In genomic region chr12:6700646-6701051, GRCh38 we compare ENCODE assay signal across 8 cellular contexts. TPM values are rescaled to one million over a fixed set of nuclear protein-coding genes. Genes with fewer than 3 reads are reported as not detected.
A peak's percentile ranks its signal among the peaks of the same experiment; 100 is the strongest.
DNase-seq lines count a peak whose midpoint lies in the region; ATAC-seq, FAIRE-seq and TF ChIP-seq lines count a peak whose summit lies in the region.

Gene PIANP (minus strand): TSS chr12:6700815. CDS start chr12:6698061, 2,754 bp downstream.

- DNase-seq in GM10266 (ENCODE audit: extremely low spot score) (peak; percentile 43), T-helper 1 cell (peak; percentile 20 to 58 (median 39)), astrocyte of the hippocampus (ENCODE audit: low read depth, low spot score) (peak; percentile 84), small intestine (no peak), midbrain (lab: John Stamatoyannopoulos, UW) (no peak), NCI-H2107 (lab: John Stamatoyannopoulos, UW) (no peak)

- ATAC-seq in GM19463 (IDR thresholded peaks at IDR 0.05; ENCODE audit: unreplicated experiment), result no peak

- H3K9me3 ChIP-seq in iPS-15b (ENCODE audit: control insufficient read depth, insufficient read depth, low read length), result no peaks in the 10 kb centered on the region
- H3K9me3 ChIP-seq in small intestine (ENCODE audit: control insufficient read depth, low read depth), result no peaks in the 10 kb centered on the region

- peaks cover 2% of the 10 kb centered on the region for H3K36me3 ChIP-seq in iPS-15b (ENCODE audit: control insufficient read depth, insufficient read depth, low read length)
- no peaks in the 10 kb centered on the region for H3K36me3 ChIP-seq in small intestine (ENCODE audit: control insufficient read depth in 2 of 2, insufficient read depth in 2 of 2, low read length in 2 of 2)

- TF ChIP-seq CTCF in GM10266 (IDR thresholded peaks at IDR 0.05; ENCODE audit: control insufficient read depth, insufficient read depth, low read depth, missing control alignments), result no peak

- peak within 1 kb of the TSS; percentile 51 for H3K9ac ChIP-seq in iPS-15b (ENCODE audit: low read depth, low read length)

- H3K4me1 ChIP-seq in iPS-15b (ENCODE audit: control insufficient read depth, insufficient read depth, low read length) (peaks cover 3% of the 10 kb centered on the region), small intestine (ENCODE audit: control insufficient read depth in 2 of 2, insufficient read depth in 1 of 2, low read depth in 1 of 2, low read length in 1 of 2) (no peaks in the 10 kb centered on the region)

- H3K27me3 ChIP-seq in iPS-15b (ENCODE audit: control insufficient read depth, insufficient read depth, low read length), result peaks cover 24% of the 10 kb centered on the region
- peaks cover 4 to 20% of the 10 kb centered on the region in 2 donors for H3K27me3 ChIP-seq in small intestine (ENCODE audit: control insufficient read depth in 2 of 2, insufficient read depth in 2 of 2, low read length in 2 of 2)

- no peak within 1 kb of the TSS for H3K27ac ChIP-seq in small intestine (ENCODE audit: low read depth in 1 of 2, low read length in 1 of 2)

- H3K4me3 ChIP-seq in iPS-15b (ENCODE audit: low read depth, low read length) (peak within 1 kb of the TSS; percentile 83), small intestine (ENCODE audit: low read depth in 1 of 2, low read length in 2 of 2) (peak within 1 kb of the TSS; percentile 37 to 40)

- WGBS in small intestine, 3 donors, result 0 to 4% (median 0%) methylated on average over 16 to 43 of the region's 43 CpGs

- FAIRE-seq in small intestine (lab: Jason Lieb, UNC), result no peak

RNA-seq across cellular contexts. Expression of gene PIANP, which starts in this region (rescaled TPM):
- 1 to 10 TPM in 1 of 3 donors, not detected in 2; 3.4 TPM for polyA plus RNA-seq in small intestine

Comparison
In these comparisons a context has a peak if more than half of its experiments do, and no peak if none do; other contexts are left out.
1. DNase-seq: peak in GM10266 (single experiment), T-helper 1 cell (5 of 5) and astrocyte of the hippocampus (single experiment); none in small intestine (single experiment), midbrain (single experiment) and NCI-H2107 (single experiment).